17 cellular contexts compared by ENCODE assay signal in genomic region chr16:19573997-19574396, GRCh38.
"Had no signal": no experiment of that assay in that cellular context is flagged by ENCODE, and none has a peak within 500 bp of the region (broad histone marks: within the 10 kb centered on the region; RNA-seq: fewer than 3 reads in every experiment).

No MANE protein-coding gene starts in this region.

- H3K27me3 ChIP-seq: colonic mucosa, neural progenitor cell, right atrium auricular region, spleen, transverse colon, upper lobe of right lung, uterus had no signal

- H3K27me3 Mint-ChIP-seq: dendritic cell treated with granulocyte-macrophage colony-stimulating factor and Interleukin-4, amounts not matched to agents 40 ng/mL and 50 ng/mL, for 4 days; effector memory CD8-positive, alpha-beta T cell; natural killer cell treated with Interleukin-12 subunit alpha and Interleukin-12 subunit beta and Interleukin-15 and Interleukin-18, amount 100 ng/mL, for 72 hours; stimulated activated memory B cell treated with anti-CD40 and anti-IgM and Interleukin-4, amounts not matched to agents 10 μg/mL and 1 μg/mL and 100 μg/mL, for 72 hours had no signal

- H3K4me3 ChIP-seq: colonic mucosa, lower lobe of right lung, neural progenitor cell, prostate gland, right atrium auricular region, skin epidermis, spleen, transverse colon, upper lobe of right lung, uterus had no signal

- H3K4me1 Mint-ChIP-seq: stimulated activated memory B cell treated with anti-CD40 and anti-IgM and Interleukin-4, amounts not matched to agents 10 μg/mL and 1 μg/mL and 100 μg/mL, for 72 hours had no signal

- ATAC-seq: effector memory CD8-positive, alpha-beta T cell; lower lobe of right lung; natural killer cell treated with Interleukin-12 subunit alpha and Interleukin-12 subunit beta and Interleukin-15 and Interleukin-18, amount 100 ng/mL, for 72 hours; stimulated activated memory B cell treated with anti-CD40 and anti-IgM and Interleukin-4, amounts not matched to agents 10 μg/mL and 1 μg/mL and 100 μg/mL, for 72 hours; stimulated activated naive CD8-positive, alpha-beta T cell treated with anti-CD3 and anti-CD28 coated beads, Interleukin-15, Interleukin-2, amounts not matched to agents 100 U/mL and 50 U/mL, for 24 hours; upper lobe of right lung had no signal

- H3K27ac Mint-ChIP-seq: dendritic cell treated with granulocyte-macrophage colony-stimulating factor and Interleukin-4, amounts not matched to agents 40 ng/mL and 50 ng/mL, for 4 days; effector memory CD8-positive, alpha-beta T cell; natural killer cell treated with Interleukin-12 subunit alpha and Interleukin-12 subunit beta and Interleukin-15 and Interleukin-18, amount 100 ng/mL, for 72 hours; neural progenitor cell; stimulated activated memory B cell treated with anti-CD40 and anti-IgM and Interleukin-4, amounts not matched to agents 10 μg/mL and 1 μg/mL and 100 μg/mL, for 72 hours had no signal

- H3K4me1 ChIP-seq: colonic mucosa, lower lobe of right lung, neural progenitor cell, prostate gland, spleen, transverse colon, upper lobe of right lung, uterus had no signal

- H2AFZ ChIP-seq: neural progenitor cell had no signal

- H3K4me2 ChIP-seq: neural progenitor cell had no signal

- H3K9me3 ChIP-seq: colonic mucosa, lower lobe of right lung, prostate gland, right atrium auricular region, spleen, transverse colon, upper lobe of right lung, uterus had no signal

- H3K4me3 Mint-ChIP-seq: dendritic cell treated with granulocyte-macrophage colony-stimulating factor and Interleukin-4, amounts not matched to agents 40 ng/mL and 50 ng/mL, for 4 days; effector memory CD8-positive, alpha-beta T cell; natural killer cell treated with Interleukin-12 subunit alpha and Interleukin-12 subunit beta and Interleukin-15 and Interleukin-18, amount 100 ng/mL, for 72 hours; neural progenitor cell; stimulated activated memory B cell treated with anti-CD40 and anti-IgM and Interleukin-4, amounts not matched to agents 10 μg/mL and 1 μg/mL and 100 μg/mL, for 72 hours had no signal

- DNase-seq: colonic mucosa; effector memory CD8-positive, alpha-beta T cell; left ventricle myocardium superior; lower lobe of right lung; spleen; stimulated activated CD4-positive, alpha-beta T cell treated with anti-CD3 and anti-CD28 coated beads, Interleukin-4, amount 100 ng/mL, for 4 hours; stimulated activated naive CD8-positive, alpha-beta T cell treated with anti-CD3 and anti-CD28 coated beads, Interleukin-15, Interleukin-2, amounts not matched to agents 100 U/mL and 50 U/mL, for 24 hours; transverse colon; upper lobe of right lung; uterus had no signal

- H3K36me3 ChIP-seq: colonic mucosa, uterus had no signal

- H3K27ac ChIP-seq: colonic mucosa, lower lobe of right lung, neural progenitor cell, prostate gland, skin epidermis, spleen, transverse colon, upper lobe of right lung, uterus had no signal

- H3K9me3 Mint-ChIP-seq: dendritic cell treated with granulocyte-macrophage colony-stimulating factor and Interleukin-4, amounts not matched to agents 40 ng/mL and 50 ng/mL, for 4 days; effector memory CD8-positive, alpha-beta T cell; natural killer cell treated with Interleukin-12 subunit alpha and Interleukin-12 subunit beta and Interleukin-15 and Interleukin-18, amount 100 ng/mL, for 72 hours had no signal
